In the genomic region with DNA sequence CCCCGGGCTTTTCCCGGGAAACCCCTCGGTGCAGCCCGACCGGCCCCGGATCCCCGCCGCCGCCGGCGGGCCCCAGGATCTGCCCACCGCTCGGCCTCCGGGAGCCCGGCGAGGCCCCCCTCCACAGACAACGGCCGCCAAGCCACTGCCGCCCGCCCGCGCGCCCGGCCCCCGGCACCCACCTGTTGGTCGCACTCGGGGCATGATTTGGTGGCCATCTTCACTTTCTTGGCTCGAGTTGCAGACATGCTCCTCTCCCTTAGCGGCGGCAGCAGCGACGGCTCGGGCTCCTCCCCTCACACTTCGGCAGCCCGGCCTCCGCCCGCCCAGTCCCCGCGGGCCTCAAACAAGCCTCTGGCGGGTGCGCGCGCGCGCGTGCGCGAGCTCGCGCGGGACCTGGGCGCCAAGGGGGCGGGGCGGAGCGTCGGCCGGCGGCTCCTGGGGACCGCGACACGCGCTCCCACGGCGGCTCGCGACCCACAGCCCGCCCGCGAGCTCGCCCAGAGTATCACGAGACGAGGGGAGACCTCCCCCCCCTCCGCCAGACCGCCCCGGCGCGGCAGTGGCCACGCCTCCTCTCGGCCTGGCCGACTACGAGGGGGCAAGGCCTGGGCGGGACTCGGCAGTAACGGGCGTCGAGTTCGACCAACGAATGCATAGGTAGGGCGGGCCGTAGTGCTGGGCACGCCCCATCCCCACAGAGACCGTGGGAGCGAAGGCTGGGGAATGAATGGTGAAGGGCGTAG, we compare ENCODE assay signal across 8 cellular contexts. TPM values are rescaled to one million over a fixed set of nuclear protein-coding genes. Genes with fewer than 3 reads are reported as not detected.
DNase-seq lines count a peak whose midpoint lies in the region; ATAC-seq and FAIRE-seq lines count a peak whose summit lies in the region.

A gene with protein sequence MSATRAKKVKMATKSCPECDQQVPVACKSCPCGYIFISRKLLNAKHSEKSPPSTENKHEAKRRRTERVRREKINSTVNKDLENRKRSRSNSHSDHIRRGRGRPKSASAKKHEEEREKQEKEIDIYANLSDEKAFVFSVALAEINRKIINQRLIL (minus strand): TSS at position 279 of the 746 bp plus-strand sequence. CDS start 31 bp downstream, at position 248.

- H3K9ac ChIP-seq in endocrine pancreas (ENCODE audit: control insufficient read depth, insufficient read depth, low read length), result peak within 1 kb of the TSS; percentile 67

- H3K4me3 ChIP-seq in endocrine pancreas (ENCODE audit: control insufficient read depth, insufficient read depth, low read length) (peak within 1 kb of the TSS; percentile 97), mesodermal cell (ENCODE audit: extremely low read depth, insufficient read depth, low read length, poor library complexity, severe bottlenecking) (peak within 1 kb of the TSS; percentile 89)

- peak; percentile 90 for ATAC-seq in GM21367 (IDR thresholded peaks at IDR 0.05; ENCODE audit: unreplicated experiment)

- WGBS in mesodermal cell (ENCODE audit: insufficient coverage in 2 of 2), 2 experiments, result 0% methylated on average over 56 to 57 of the region's 94 CpGs

- H3K36me3 ChIP-seq in endocrine pancreas (ENCODE audit: control insufficient read depth, insufficient read depth, low read length) (no peaks in the 10 kb centered on the region), mesodermal cell (ENCODE audit: control insufficient read depth, insufficient read depth, low read length) (no peaks in the 10 kb centered on the region)

- H3K4me1 ChIP-seq in endocrine pancreas (ENCODE audit: control insufficient read depth, insufficient read depth, low read length) (no peaks in the 10 kb centered on the region), mesodermal cell (ENCODE audit: control insufficient read depth, insufficient read depth, low read length, poor library complexity, severe bottlenecking) (no peaks in the 10 kb centered on the region)

- no peaks in the 10 kb centered on the region for H3K9me3 ChIP-seq in endocrine pancreas (ENCODE audit: control insufficient read depth, low read length)
- H3K9me3 ChIP-seq in mesodermal cell (ENCODE audit: control insufficient read depth, low read length), result no peaks in the 10 kb centered on the region

- H3K27me3 ChIP-seq in endocrine pancreas (ENCODE audit: control insufficient read depth, insufficient read depth, low read length), result no peaks in the 10 kb centered on the region

- FAIRE-seq in HTR-8/SVneo (lab: Jason Lieb, UNC), result peak; percentile 98

- peak within 1 kb of the TSS; percentile 82 for H3K27ac ChIP-seq in mesodermal cell (ENCODE audit: low read depth, low read length, severe bottlenecking)

- DNase-seq in COR-L47 (lab: John Stamatoyannopoulos, UW) (peak; percentile 93), HTR-8/SVneo (ENCODE audit: insufficient read length, low spot score) (peak; percentile 92), NOMO-1 treated with dmso at 0.1 percent for 144 hours (lab: John Stamatoyannopoulos, UW; ENCODE audit: unreplicated experiment) (peak; percentile 92)
- peak; percentile 67 to 82 (median 69) for DNase-seq in activated CD8-positive, alpha-beta memory T cell treated with anti-CD3 and anti-CD28 coated beads for 48 hours (ENCODE audit: low read depth in 2 of 3, low spot score in 2 of 3)
- peak; percentile 84 to 86 for DNase-seq in stimulated activated CD8-positive, alpha-beta memory T cell treated with anti-CD3 and anti-CD28 coated beads, Interleukin-15, amount 100 ng/mL, for 4 hours (ENCODE audit: low read depth in 2 of 2)

RNA-seq across cellular contexts. Expression of the gene that starts here (rescaled TPM):
- polyA plus RNA-seq in mesodermal cell (2013, experiment 1 of 2), result 20.7 TPM
- polyA plus RNA-seq in mesodermal cell (2013, experiment 2 of 2), result 24.1 TPM

Comparison
In these comparisons a context has a peak if more than half of its experiments do, and no peak if none do; other contexts are left out.
1. Peak in every context shown above with its lines: DNase-seq, ATAC-seq, H3K4me3 ChIP-seq and H3K27ac ChIP-seq.